ENCODE assay signal across 8 cellular contexts in the genomic region with DNA sequence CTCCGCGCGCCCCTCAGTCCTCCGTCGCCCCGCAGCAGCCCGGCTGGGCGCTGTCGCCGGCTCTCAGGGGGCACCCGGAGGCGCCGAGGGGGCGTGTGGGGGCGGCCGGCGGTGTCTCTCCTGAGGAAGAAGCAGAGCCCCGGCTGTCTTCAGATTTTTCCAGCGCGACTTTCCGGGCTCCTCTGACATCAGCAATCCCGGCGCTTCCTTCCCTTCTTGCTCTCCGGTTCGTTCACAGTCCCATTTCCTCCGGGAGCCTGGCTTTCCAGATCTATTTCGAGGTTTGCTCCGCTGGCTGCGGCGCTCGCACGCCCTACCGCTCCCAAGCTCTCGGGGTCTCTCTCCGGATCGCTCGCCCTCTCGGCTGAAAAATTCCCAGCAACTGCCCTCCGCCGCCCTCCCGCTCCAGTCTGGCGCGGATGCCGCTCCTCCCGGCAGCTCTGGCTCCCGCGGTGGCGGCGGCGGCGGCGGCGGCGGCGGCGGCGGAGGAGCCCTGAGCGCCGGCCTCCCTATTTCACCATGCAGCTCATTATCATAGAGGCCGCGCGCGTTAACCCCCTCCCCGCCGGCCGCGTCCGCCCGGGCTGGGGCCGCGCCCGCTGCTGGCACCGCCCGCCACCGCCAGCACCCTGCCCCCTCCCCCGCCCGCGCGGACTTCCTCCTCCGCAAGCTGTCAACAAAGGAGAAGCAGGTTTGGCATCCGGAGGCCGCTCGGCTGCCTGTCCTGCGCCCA. TPM values are rescaled to one million over a fixed set of nuclear protein-coding genes. Genes with fewer than 3 reads are reported as not detected.
DNase-seq lines count a peak whose midpoint lies in the region; FAIRE-seq and TF ChIP-seq lines count a peak whose summit lies in the region.

A gene with protein sequence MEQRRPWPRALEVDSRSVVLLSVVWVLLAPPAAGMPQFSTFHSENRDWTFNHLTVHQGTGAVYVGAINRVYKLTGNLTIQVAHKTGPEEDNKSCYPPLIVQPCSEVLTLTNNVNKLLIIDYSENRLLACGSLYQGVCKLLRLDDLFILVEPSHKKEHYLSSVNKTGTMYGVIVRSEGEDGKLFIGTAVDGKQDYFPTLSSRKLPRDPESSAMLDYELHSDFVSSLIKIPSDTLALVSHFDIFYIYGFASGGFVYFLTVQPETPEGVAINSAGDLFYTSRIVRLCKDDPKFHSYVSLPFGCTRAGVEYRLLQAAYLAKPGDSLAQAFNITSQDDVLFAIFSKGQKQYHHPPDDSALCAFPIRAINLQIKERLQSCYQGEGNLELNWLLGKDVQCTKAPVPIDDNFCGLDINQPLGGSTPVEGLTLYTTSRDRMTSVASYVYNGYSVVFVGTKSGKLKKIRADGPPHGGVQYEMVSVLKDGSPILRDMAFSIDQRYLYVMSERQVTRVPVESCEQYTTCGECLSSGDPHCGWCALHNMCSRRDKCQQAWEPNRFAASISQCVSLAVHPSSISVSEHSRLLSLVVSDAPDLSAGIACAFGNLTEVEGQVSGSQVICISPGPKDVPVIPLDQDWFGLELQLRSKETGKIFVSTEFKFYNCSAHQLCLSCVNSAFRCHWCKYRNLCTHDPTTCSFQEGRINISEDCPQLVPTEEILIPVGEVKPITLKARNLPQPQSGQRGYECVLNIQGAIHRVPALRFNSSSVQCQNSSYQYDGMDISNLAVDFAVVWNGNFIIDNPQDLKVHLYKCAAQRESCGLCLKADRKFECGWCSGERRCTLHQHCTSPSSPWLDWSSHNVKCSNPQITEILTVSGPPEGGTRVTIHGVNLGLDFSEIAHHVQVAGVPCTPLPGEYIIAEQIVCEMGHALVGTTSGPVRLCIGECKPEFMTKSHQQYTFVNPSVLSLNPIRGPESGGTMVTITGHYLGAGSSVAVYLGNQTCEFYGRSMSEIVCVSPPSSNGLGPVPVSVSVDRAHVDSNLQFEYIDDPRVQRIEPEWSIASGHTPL (N-terminal part only) (minus strand): TSS at position 534 of the 733 bp plus-strand sequence. CDS start 26,462 bp downstream, outside the sequence.

- TF ChIP-seq CTCF in A673 (conservative IDR thresholded peaks at IDR 0.05; ENCODE audit: low read depth, low read length) (no peak), adrenal gland (IDR thresholded peaks at IDR 0.05) (no peak), parathyroid adenoma (IDR thresholded peaks at IDR 0.05) (no peak)

- no peaks in the 10 kb centered on the region for H3K9me3 ChIP-seq in A673 (ENCODE audit: low read depth, low read length, poor library complexity, severe bottlenecking)
- H3K9me3 ChIP-seq in adrenal gland (replicated peaks in 1 of 3), result no peaks in the 10 kb centered on the region
- no peaks in the 10 kb centered on the region for H3K9me3 ChIP-seq in parathyroid adenoma (ENCODE audit: control insufficient read depth, low read length)

- 0% methylated on average over 15 to 84 of the region's 84 CpGs for WGBS in adrenal gland, 4 donors
- under 1% methylated on average over 84 of the region's 84 CpGs for WGBS in urinary bladder

- peak within 1 kb of the TSS; percentile 90 for H2AFZ ChIP-seq in parathyroid adenoma

- peak; percentile 12 to 49 for TF ChIP-seq POLR2A in adrenal gland (IDR thresholded peaks at IDR 0.05)

- no peaks in the 10 kb centered on the region for H3K79me2 ChIP-seq in parathyroid adenoma

- CTCF ChIA-PET in A673 (lab: Charles Lee), result interaction anchor here (0.6 to 3.0 kb wide), 2 partner anchors 9 to 222 kb away, joined by 3 to 56 read pairs; no protein-coding TSS in a partner anchor

- H3K36me3 ChIP-seq in A673 (ENCODE audit: insufficient read depth, low read length, poor library complexity, severe bottlenecking), result no peaks in the 10 kb centered on the region
- H3K36me3 ChIP-seq in adrenal gland (replicated peaks in 1 of 2), result no peaks in the 10 kb centered on the region
- H3K36me3 ChIP-seq in parathyroid adenoma (ENCODE audit: control insufficient read depth, insufficient read depth, low read length), result no peaks in the 10 kb centered on the region
- no peaks in the 10 kb centered on the region for H3K36me3 ChIP-seq in urinary bladder (ENCODE audit: insufficient read depth)

- no TSS peak for BruUV-seq in A673 (replicated peaks; lab: Mats Ljungman, UMichigan)

- intact Hi-C loops in A673 (cut with micrococcal nuclease; ENCODE audit: unreplicated experiment), result loop anchor here (2.0 kb wide), 1 partner anchor 111 kb away; no protein-coding TSS in a partner anchor
- intact Hi-C loops in adrenal gland (cut with DNase I), result loop anchor here (5.0 kb wide), 3 partner anchors 112 to 222 kb away; no protein-coding TSS in a partner anchor
- intact Hi-C loops in cardiac septum (cut with DNase I), result loop anchor here (1.0 to 10.0 kb wide), 4 partner anchors 23 to 359 kb away; no protein-coding TSS in a partner anchor

- H3K9ac ChIP-seq in parathyroid adenoma, result no peak within 1 kb of the TSS

- H3K27ac ChIP-seq in A673 (ENCODE audit: low read depth, low read length, poor library complexity, severe bottlenecking) (no peak within 1 kb of the TSS), adrenal gland (peak within 1 kb of the TSS in 4 of 5 donors; percentile 42 to 95 (median 66)), parathyroid adenoma (peak within 1 kb of the TSS; percentile 80), urinary bladder (ENCODE audit: low read depth) (peak within 1 kb of the TSS; percentile 59)

- peak within 1 kb of the TSS; percentile 43 for H3K4me3 ChIP-seq in A673 (ENCODE audit: low read depth, low read length, poor library complexity, severe bottlenecking)
- peak within 1 kb of the TSS; percentile 7 to 90 (median 59) for H3K4me3 ChIP-seq in adrenal gland
- peak within 1 kb of the TSS; percentile 82 for H3K4me3 ChIP-seq in parathyroid adenoma (ENCODE audit: low read depth, low read length)
- peak within 1 kb of the TSS; percentile 79 for H3K4me3 ChIP-seq in urinary bladder (ENCODE audit: low read depth, low read length)

- DNase-seq in A673 (ENCODE audit: low spot score), result peak; percentile 48
- peak; percentile 44 for DNase-seq in GM19239 (ENCODE audit: insufficient read length, low spot score)
- peak; percentile 57 for DNase-seq in NCI-H1092 (lab: John Stamatoyannopoulos, UW)
- DNase-seq in SW480 (ENCODE audit: low spot score), result peak; percentile 63
- peak; percentile 74 to 90 (median 79) for DNase-seq in adrenal gland
- peak; percentile 95 for DNase-seq in cardiac septum (ENCODE audit: low spot score)

- no peak for FAIRE-seq in GM19239 (lab: Jason Lieb, UNC)

- H3K27me3 ChIP-seq in A673 (replicated peaks; ENCODE audit: insufficient read depth, low read depth, low read length, poor library complexity) (peaks cover 76% of the 10 kb centered on the region), adrenal gland (no peaks in the 10 kb centered on the region), parathyroid adenoma (ENCODE audit: control insufficient read depth, insufficient read depth, low read length) (no peaks in the 10 kb centered on the region)

- POLR2A ChIA-PET in A673 (lab: Charles Lee; ENCODE audit: low non-redundant PET), result no interaction called here

- H3K4me1 ChIP-seq in A673 (ENCODE audit: insufficient read depth, low read length, poor library complexity, severe bottlenecking) (peaks cover 4% of the 10 kb centered on the region), adrenal gland (replicated peaks in 1 of 2) (peaks cover 0 to 19% of the 10 kb centered on the region in 2 donors), parathyroid adenoma (no peaks in the 10 kb centered on the region), urinary bladder (ENCODE audit: insufficient read depth) (peaks cover 4% of the 10 kb centered on the region)

- H3K4me2 ChIP-seq in parathyroid adenoma (ENCODE audit: low read length), result peak within 1 kb of the TSS; percentile 97

RNA-seq across cellular contexts. Expression of the gene that starts here (rescaled TPM):
- total RNA-seq in A673 (2021), result 0.06 TPM in 1 of 2 replicates, not detected in the other
- total RNA-seq in adrenal gland, result 1 to 10 TPM; 2.7 to 9.4 (median 5.3) TPM
- polyA plus RNA-seq in adrenal gland, result 1 to 10 TPM; 2.8 to 4.3 (median 4.3) TPM
- 23.8 TPM for total RNA-seq in cardiac septum
- total RNA-seq in urinary bladder, result 15.1 TPM
- 20.0 TPM for polyA plus RNA-seq in urinary bladder

Comparison
In these comparisons a context has a peak if more than half of its experiments do, and no peak if none do; other contexts are left out.
1. Peak in DNase-seq and H3K4me3 ChIP-seq in A673; RNA of the gene not detected or under 1 TPM.
2. DNase-seq: peak in every context shown above with its lines; median percentile 95 in cardiac septum; 79 in adrenal gland; 63 in SW480; 57 in NCI-H1092; 48 in A673; 44 in GM19239.